Comparison of ENCODE assay signal across 15 cellular contexts in the genomic region with DNA sequence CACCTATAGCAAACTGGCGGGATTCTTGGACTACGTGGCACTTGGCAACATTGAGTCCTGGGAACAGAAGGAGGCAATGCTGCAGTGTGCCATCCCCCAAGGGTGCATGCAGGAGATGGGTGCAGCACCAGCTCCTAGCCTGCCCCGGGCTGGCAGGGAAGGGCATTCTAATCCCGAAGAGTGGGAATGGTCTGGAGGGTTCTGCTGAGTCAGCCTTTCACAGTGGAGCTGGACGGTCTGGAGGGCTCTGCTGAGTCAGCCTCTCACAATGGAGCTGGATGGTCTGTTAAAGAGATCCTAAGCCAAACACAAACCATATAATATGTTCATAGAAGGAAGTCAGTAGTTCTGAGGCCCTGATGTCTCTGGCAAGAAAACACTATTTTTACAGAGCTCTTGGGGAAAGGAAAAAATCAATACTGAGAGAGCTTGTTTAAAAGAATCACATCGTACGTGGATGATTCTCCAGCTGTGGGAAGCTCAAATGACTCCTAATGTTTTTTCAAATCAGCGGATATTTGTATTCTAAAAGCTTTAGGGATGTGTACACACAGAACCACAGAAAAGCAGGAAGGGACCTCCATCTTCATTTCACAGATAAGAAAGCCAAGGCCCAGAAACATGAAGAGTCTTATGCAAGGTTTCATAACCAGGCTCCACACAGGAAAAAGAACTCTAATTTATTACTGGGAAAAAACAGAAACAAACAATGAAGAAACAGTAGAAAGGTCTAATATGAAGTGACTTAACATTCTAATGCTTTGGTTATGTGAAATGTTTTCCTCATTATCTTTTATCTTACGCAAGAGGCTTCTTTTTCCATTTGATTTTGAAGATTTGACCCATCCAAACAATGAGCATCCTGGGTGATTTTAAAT.
A peak's percentile ranks its signal among the peaks of the same experiment; 100 is the strongest.
DNase-seq lines count a peak whose midpoint lies in the region; ATAC-seq and TF ChIP-seq lines count a peak whose summit lies in the region.
"Had no signal": no experiment of that assay in that cellular context is flagged by ENCODE, and none has a peak within 500 bp of the region (broad histone marks: within the 10 kb centered on the region; RNA-seq: fewer than 3 reads in every experiment).

No MANE protein-coding gene starts in this region.

- no peak overlapping the region for H3K27ac ChIP-seq in gastrocnemius medialis

- H3K27me3 ChIP-seq in gastrocnemius medialis, result no peaks in the 10 kb centered on the region

- ATAC-seq in stimulated activated naive B cell treated with anti-CD40 and anti-IgM and Interleukin-4, amounts not matched to agents 10 μg/mL and 1 μg/mL and 100 μg/mL, for 72 hours (replicated peaks), result no peak
- ATAC-seq in gastrocnemius medialis (no peak), HG03095 (IDR thresholded peaks at IDR 0.05; ENCODE audit: unreplicated experiment) (no peak)
- ATAC-seq: esophagus mucosa had no signal

- intact Hi-C loops in gastrocnemius medialis (cut with DNase I; ENCODE audit: low total_unique reads), result no loop called here
- intact Hi-C loops in MCF 10A (cut with micrococcal nuclease), result no loop called here

- H3K9me3 ChIP-seq in gastrocnemius medialis, result no peaks in the 10 kb centered on the region

- H3K27ac Mint-ChIP-seq in stimulated activated naive B cell treated with anti-CD40 and anti-IgM and Interleukin-4, amounts not matched to agents 10 μg/mL and 1 μg/mL and 100 μg/mL, for 72 hours, result peak overlapping the region; percentile 73
- no peak overlapping the region for H3K27ac Mint-ChIP-seq in MCF 10A (ENCODE audit: low read depth, unreplicated experiment)
- H3K27ac Mint-ChIP-seq: type B pancreatic cell had no signal

- in situ Hi-C loops in gastrocnemius medialis (cut with MboI; ENCODE audit: low sequenced_read_pairs in 4 of 4), result no loop called here

- H3K4me3 Mint-ChIP-seq in stimulated activated naive B cell treated with anti-CD40 and anti-IgM and Interleukin-4, amounts not matched to agents 10 μg/mL and 1 μg/mL and 100 μg/mL, for 72 hours, result no peak overlapping the region
- H3K4me3 Mint-ChIP-seq in MCF 10A (ENCODE audit: unreplicated experiment), result no peak overlapping the region
- H3K4me3 Mint-ChIP-seq: type B pancreatic cell had no signal

- H3K4me3 ChIP-seq in fibroblast of the aortic adventitia (ENCODE audit: low read depth, low read length), result no peak overlapping the region
- no peak overlapping the region for H3K4me3 ChIP-seq in gastrocnemius medialis

- H3K36me3 Mint-ChIP-seq in stimulated activated naive B cell treated with anti-CD40 and anti-IgM and Interleukin-4, amounts not matched to agents 10 μg/mL and 1 μg/mL and 100 μg/mL, for 72 hours, result peaks cover 43 to 68% of the 10 kb centered on the region in 2 donors
- peaks cover 56% of the 10 kb centered on the region for H3K36me3 Mint-ChIP-seq in MCF 10A (ENCODE audit: insufficient read depth, unreplicated experiment)

- peaks cover 2 to 5% of the 10 kb centered on the region in 2 donors for H3K4me1 Mint-ChIP-seq in stimulated activated naive B cell treated with anti-CD40 and anti-IgM and Interleukin-4, amounts not matched to agents 10 μg/mL and 1 μg/mL and 100 μg/mL, for 72 hours
- H3K4me1 Mint-ChIP-seq in MCF 10A (ENCODE audit: insufficient read depth, unreplicated experiment), result no peaks in the 10 kb centered on the region

- H3K9me3 Mint-ChIP-seq in stimulated activated naive B cell treated with anti-CD40 and anti-IgM and Interleukin-4, amounts not matched to agents 10 μg/mL and 1 μg/mL and 100 μg/mL, for 72 hours, result no peaks in the 10 kb centered on the region
- no peaks in the 10 kb centered on the region for H3K9me3 Mint-ChIP-seq in MCF 10A (ENCODE audit: unreplicated experiment)
- H3K9me3 Mint-ChIP-seq: type B pancreatic cell had no signal

- BruUV-seq in MCF 10A (replicated peaks; lab: Mats Ljungman, UMichigan), result no TSS peak

- CTCF ChIA-PET in MCF 10A (lab: Yijun Ruan, JAX), result no interaction called here

- DNase-seq in NOMO-1 (lab: John Stamatoyannopoulos, UW; ENCODE audit: unreplicated experiment in 2 of 2), result peak; percentile 55 to 78
- DNase-seq in NOMO-1 treated with dmso at 0.1 percent for 144 hours (lab: John Stamatoyannopoulos, UW; ENCODE audit: unreplicated experiment), result no peak
- DNase-seq in UCSD-AML1 (lab: John Stamatoyannopoulos, UW; ENCODE audit: unreplicated experiment), result peak; percentile 27
- peak; percentile 26 for DNase-seq in fibroblast of the aortic adventitia (ENCODE audit: low read depth)
- DNase-seq in stimulated activated naive B cell treated with anti-CD40 and anti-IgM and Interleukin-4, amounts not matched to agents 10 μg/mL and 1 μg/mL and 100 μg/mL, for 72 hours, result no peak
- no peak for DNase-seq in gastrocnemius medialis
- DNase-seq in MCF 10A (ENCODE audit: unreplicated experiment), result no peak
- DNase-seq: activated effector memory CD4-positive, alpha-beta T cell treated with Interleukin-2 at 50 U/mL for 16 hours; central memory CD4-positive, alpha-beta T cell; H7; NCI-H1436 treated with DMSO at 0.1 percent for 48 hours; NCI-H82 had no signal

- no peaks in the 10 kb centered on the region for H3K27me3 Mint-ChIP-seq in stimulated activated naive B cell treated with anti-CD40 and anti-IgM and Interleukin-4, amounts not matched to agents 10 μg/mL and 1 μg/mL and 100 μg/mL, for 72 hours
- no peaks in the 10 kb centered on the region for H3K27me3 Mint-ChIP-seq in MCF 10A (ENCODE audit: insufficient read depth, unreplicated experiment)
- H3K27me3 Mint-ChIP-seq: type B pancreatic cell had no signal

- H3K36me3 ChIP-seq in gastrocnemius medialis, result peaks cover 0 to 19% of the 10 kb centered on the region in 2 donors

- POLR2A ChIA-PET in MCF 10A (lab: Yijun Ruan, JAX), result no interaction called here

- no peak for TF ChIP-seq POLR2A in gastrocnemius medialis (IDR thresholded peaks at IDR 0.05)

- H3K4me1 ChIP-seq in gastrocnemius medialis, result peaks cover 12 to 14% of the 10 kb centered on the region in 2 donors

- TF ChIP-seq CTCF in fibroblast of the aortic adventitia (IDR thresholded peaks at IDR 0.05; ENCODE audit: insufficient read depth, low read length) (no peak), gastrocnemius medialis (IDR thresholded peaks at IDR 0.05 in 4 of 5, conservative IDR thresholded peaks at IDR 0.05 in 1 of 5) (no peak), MCF 10A (IDR thresholded peaks at IDR 0.05; ENCODE audit: unreplicated experiment) (no peak)

Comparison
In these comparisons a context has a peak if more than half of its experiments do, and no peak if none do; other contexts are left out.
1. DNase-seq: peak in NOMO-1 (2 of 2), UCSD-AML1 (single experiment) and fibroblast of the aortic adventitia (single experiment); none in NOMO-1 treated with dmso at 0.1 percent for 144 hours (single experiment), stimulated activated naive B cell treated with anti-CD40 and anti-IgM and Interleukin-4, amounts not matched to agents 10 μg/mL and 1 μg/mL and 100 μg/mL, for 72 hours (single experiment), gastrocnemius medialis (0 of 2) and MCF 10A (single experiment).